Comparison of ENCODE assay signal across 10 cellular contexts in genomic region chr10:133276100-133276434, GRCh38. TPM values are rescaled to one million over a fixed set of nuclear protein-coding genes. Genes with fewer than 3 reads are reported as not detected.
A peak's percentile ranks its signal among the peaks of the same experiment; 100 is the strongest.
DNase-seq lines count a peak whose midpoint lies in the region; ATAC-seq, FAIRE-seq and TF ChIP-seq lines count a peak whose summit lies in the region.
"Had no signal": no experiment of that assay in that cellular context is flagged by ENCODE, and none has a peak within 500 bp of the region (broad histone marks: within the 10 kb centered on the region; RNA-seq: fewer than 3 reads in every experiment).

No MANE protein-coding gene starts in this region.

- no peaks in the 10 kb centered on the region for H3K27me3 Mint-ChIP-seq in activated T-helper 17 cell treated with anti-CD3 and anti-CD28 coated beads, Interleukin-2, amount 50 U/mL, for 72 hours
- no peaks in the 10 kb centered on the region for H3K27me3 Mint-ChIP-seq in memory B cell

- H3K27ac ChIP-seq in liver (ENCODE audit: low read depth in 1 of 2, low read length in 2 of 2), result peak overlapping the region; percentile 35 to 54
- no peak overlapping the region for H3K27ac ChIP-seq in HepG2 (ENCODE audit: extremely low read length, insufficient read depth, low read length)
- no peak overlapping the region for H3K27ac ChIP-seq in urinary bladder (ENCODE audit: low read depth)

- POLR2A ChIA-PET in HepG2 (lab: Yijun Ruan, JAX), result no interaction called here

- peaks cover 9% of the 10 kb centered on the region for H3K4me1 Mint-ChIP-seq in activated T-helper 17 cell treated with anti-CD3 and anti-CD28 coated beads, Interleukin-2, amount 50 U/mL, for 72 hours
- peaks cover 23% of the 10 kb centered on the region for H3K4me1 Mint-ChIP-seq in memory B cell

- peak overlapping the region in 1 of 3 donors; percentile 16 for H3K4me3 ChIP-seq in liver (ENCODE audit: low read depth in 1 of 3, low read length in 3 of 3)
- no peak overlapping the region for H3K4me3 ChIP-seq in HepG2 (replicated peaks in 1 of 3; ENCODE audit: insufficient read depth in 1 of 3, low read depth in 2 of 3, low read length in 3 of 3)
- H3K4me3 ChIP-seq in urinary bladder (ENCODE audit: low read depth, low read length), result peak overlapping the region; percentile 12

- TF ChIP-seq CTCF in liver (IDR thresholded peaks at IDR 0.05; ENCODE audit: low read depth, low read length, missing input control) (no peak), HepG2 (CRISPR knock-in tag; IDR thresholded peaks at IDR 0.05) (no peak)

- in situ Hi-C loops in HepG2 (cut with HindIII; ENCODE audit: extremely low pct_ligation_motif_present, low pct_unique_long_range_greater_than_20kb) (no loop called here), G401 (cut with HindIII; ENCODE audit: low sequenced_read_pairs) (no loop called here)

- intact Hi-C loops in HepG2 (cut with micrococcal nuclease; ENCODE audit: unreplicated experiment), result no loop called here

- no TSS peak for BruUV-seq in HepG2 (replicated peaks; lab: Mats Ljungman, UMichigan)

- no peaks in the 10 kb centered on the region for H3K9me3 Mint-ChIP-seq in activated T-helper 17 cell treated with anti-CD3 and anti-CD28 coated beads, Interleukin-2, amount 50 U/mL, for 72 hours
- H3K9me3 Mint-ChIP-seq in memory B cell, result no peaks in the 10 kb centered on the region

- H4K20me1 ChIP-seq in HepG2 (ENCODE audit: insufficient read depth, low read length), result peaks cover 7% of the 10 kb centered on the region; the same call in 1 of the 2 replicates

- H3K27me3 ChIP-seq in liver (ENCODE audit: control insufficient read depth in 4 of 4, insufficient read depth in 4 of 4, low read length in 3 of 4) (no peaks in the 10 kb centered on the region), HepG2 (ENCODE audit: control insufficient read depth in 1 of 2, insufficient read depth in 2 of 2, low read length in 2 of 2) (peaks cover 0 to 21% of the 10 kb centered on the region in 2 experiments; a peak in 3 of 5 replicates)

- H3K4me1 ChIP-seq in liver (ENCODE audit: control insufficient read depth in 4 of 4, insufficient read depth in 4 of 4, low read length in 3 of 4), result peaks cover 12 to 36% (median 27%) of the 10 kb centered on the region in 4 donors
- H3K4me1 ChIP-seq in HepG2 (ENCODE audit: insufficient read depth, low read length), result peaks cover 23% of the 10 kb centered on the region
- no peaks in the 10 kb centered on the region for H3K4me1 ChIP-seq in urinary bladder (ENCODE audit: insufficient read depth)

- H3K36me3 ChIP-seq in liver (ENCODE audit: control insufficient read depth in 4 of 4, insufficient read depth in 3 of 4, low read depth in 1 of 4, low read length in 3 of 4) (peaks cover 0 to 15% (median 3%) of the 10 kb centered on the region in 4 donors), HepG2 (replicated peaks in 1 of 2; ENCODE audit: control insufficient read depth in 1 of 2, insufficient read depth in 2 of 2, low read length in 2 of 2) (peaks cover 3 to 11% of the 10 kb centered on the region in 2 experiments; a peak in 2 of 5 replicates), urinary bladder (ENCODE audit: insufficient read depth) (peaks cover 3% of the 10 kb centered on the region)

- 62% methylated on average over 6 of the region's 6 CpGs for WGBS in liver
- WGBS in HepG2 (ENCODE audit: low lambda C conversion rate), result 86% methylated on average over 1 of the region's 6 CpGs
- WGBS in urinary bladder, result 21% methylated on average over 6 of the region's 6 CpGs

- H3K36me3 Mint-ChIP-seq in activated T-helper 17 cell treated with anti-CD3 and anti-CD28 coated beads, Interleukin-2, amount 50 U/mL, for 72 hours (ENCODE audit: low read depth), result peaks cover 49% of the 10 kb centered on the region
- H3K36me3 Mint-ChIP-seq in memory B cell, result peaks cover 10% of the 10 kb centered on the region

- H3K9ac ChIP-seq in liver (ENCODE audit: low read depth in 1 of 2, low read length in 2 of 2) (peak overlapping the region in 1 of 2 donors; percentile 53), HepG2 (ENCODE audit: insufficient read depth, low read depth, low read length) (no peak overlapping the region)

- no peak for FAIRE-seq in HepG2 (lab: Jason Lieb, UNC)
- FAIRE-seq in frontal cortex (lab: Jason Lieb, UNC), result no peak

- H3K79me2 ChIP-seq in HepG2 (ENCODE audit: insufficient read depth, low read length), result no peaks in the 10 kb centered on the region

- no peak for DNase-seq in HepG2 (ENCODE audit: low spot score)
- no peak for DNase-seq in memory B cell (ENCODE audit: low spot score in 2 of 2)
- no peak for DNase-seq in G401 (ENCODE audit: low spot score)
- no peak for DNase-seq in frontal cortex (ENCODE audit: low spot score in 2 of 2)
- DNase-seq in mucosa of gallbladder (ENCODE audit: low spot score), result no peak
- DNase-seq: NCI-H2029 had no signal

- H3K9me3 ChIP-seq in liver (ENCODE audit: control insufficient read depth in 4 of 4, low read length in 3 of 4) (no peaks in the 10 kb centered on the region), HepG2 (ENCODE audit: low read length) (no peaks in the 10 kb centered on the region)

- no peak for ATAC-seq in HepG2
- no peak for ATAC-seq in activated T-helper 17 cell treated with anti-CD3 and anti-CD28 coated beads, Interleukin-2, amount 50 U/mL, for 72 hours (replicated peaks)
- ATAC-seq in memory B cell (ENCODE audit: low read depth), result no peak

- H2AFZ ChIP-seq in HepG2 (ENCODE audit: low read length), result no peak overlapping the region

- H3K4me3 Mint-ChIP-seq in activated T-helper 17 cell treated with anti-CD3 and anti-CD28 coated beads, Interleukin-2, amount 50 U/mL, for 72 hours, result peak overlapping the region; percentile 90
- H3K4me3 Mint-ChIP-seq in memory B cell, result peak overlapping the region; percentile 90

- TF ChIP-seq RAD21 in liver (IDR thresholded peaks at IDR 0.05), result no peak
- TF ChIP-seq RAD21 in HepG2 (CRISPR knock-in tag; IDR thresholded peaks at IDR 0.05), result no peak

- H3K27ac Mint-ChIP-seq in activated T-helper 17 cell treated with anti-CD3 and anti-CD28 coated beads, Interleukin-2, amount 50 U/mL, for 72 hours, result peak overlapping the region; percentile 91
- H3K27ac Mint-ChIP-seq in memory B cell, result peak overlapping the region; percentile 97

- no peak overlapping the region for H3K4me2 ChIP-seq in HepG2 (ENCODE audit: low read depth, low read length)

- TF ChIP-seq EP300 in HepG2 (IDR thresholded peaks at IDR 0.05; ENCODE audit: low read depth in 2 of 2, low read length in 2 of 2), result no peak
- no peak for TF ChIP-seq EP300 in HepG2 (CRISPR knock-in tag; IDR thresholded peaks at IDR 0.05; ENCODE audit: borderline replicate concordance)

- CTCF ChIA-PET in HepG2 (lab: Yijun Ruan, JAX; ENCODE audit: low intra/inter-chr PET ratio, low total read pairs), result no interaction called here

- TF ChIP-seq POLR2A in HepG2 (IDR thresholded peaks at IDR 0.05; ENCODE audit: insufficient read depth in 1 of 2, low read depth in 2 of 2, low read length in 2 of 2), result no peak

RNA-seq across cellular contexts. Expression of gene ADAM8, which starts 0.6 kb away (rescaled TPM):
- total RNA-seq in liver (1 to 10 TPM; 5.4 to 6.9 TPM), HepG2 (2016; rRNA removed; fragmentation: Illumina TruSeq; extraction: Trizol) (0.07 and 0.93 TPM in 2 replicates), urinary bladder (3.0 TPM), frontal cortex (1.2 TPM), mucosa of gallbladder (12.7 TPM)
- polyA plus RNA-seq in liver (1 to 10 TPM; 1.3 to 2.0 TPM), HepG2 (2011; rRNA removed) (0.24 and 0.65 TPM in 2 replicates), urinary bladder (5.7 TPM)
- total RNA-seq in HepG2 (2016; cell fraction: cytosol; rRNA removed; fragmentation: Illumina TruSeq; extraction: Trizol; ENCODE audit: low read depth), result not detected in 2 replicates
- 0.37 TPM in 1 of 2 replicates, not detected in the other for total RNA-seq in HepG2 (2016; cell fraction: insoluble cytoplasmic fraction; rRNA removed; fragmentation: Illumina TruSeq; extraction: Trizol)
- 0.06 TPM in 1 of 2 replicates, not detected in the other for total RNA-seq in HepG2 (2016; cell fraction: membrane; rRNA removed; fragmentation: Illumina TruSeq; extraction: Trizol)
- 0.34 and 0.50 TPM in 2 replicates for total RNA-seq in HepG2 (2016; cell fraction: nucleus; rRNA removed; fragmentation: Illumina TruSeq; extraction: Trizol)
- 0.04 and 0.11 TPM in 2 replicates for polyA plus RNA-seq in HepG2 (2011; cell fraction: cytosol; rRNA removed)
- 4.2 and 6.4 TPM in 2 replicates for polyA plus RNA-seq in HepG2 (2011; cell fraction: nucleus; rRNA removed)
- 0.08 and 0.77 TPM in 2 replicates for polyA plus RNA-seq in HepG2 (2012)
- polyA plus RNA-seq in HepG2 (2016; cell fraction: cytosol; fragmentation: Illumina TruSeq; extraction: Trizol; ENCODE audit: low read depth), result not detected in 2 replicates
- polyA plus RNA-seq in HepG2 (2016; cell fraction: insoluble cytoplasmic fraction; fragmentation: Illumina TruSeq; extraction: Trizol; ENCODE audit: low read depth), result not detected in 2 replicates
- 0.06 TPM in 1 of 2 replicates, not detected in the other for polyA plus RNA-seq in HepG2 (2016; cell fraction: membrane; fragmentation: Illumina TruSeq; extraction: Trizol; ENCODE audit: low read depth)
- 0.60 and 0.63 TPM in 2 replicates for polyA plus RNA-seq in HepG2 (2016; cell fraction: nucleus; fragmentation: Illumina TruSeq; extraction: Trizol; ENCODE audit: insufficient read depth, low read depth)
- 0.06 and 2.8 TPM in 2 replicates for polyA minus RNA-seq in HepG2 (2011; rRNA and poly(A)+ RNA removed; ENCODE audit: low replicate concordance)
- not detected in 2 replicates for polyA minus RNA-seq in HepG2 (2011; cell fraction: cytosol; rRNA and poly(A)+ RNA removed)
- 1.6 and 1.7 TPM in 2 replicates for polyA minus RNA-seq in HepG2 (2011; cell fraction: nucleus; rRNA and poly(A)+ RNA removed)
- 100 to 1,000 TPM in 1 of 2 donors, 10 to 100 TPM in 1; 83.7 to 336 TPM for total RNA-seq in activated T-helper 17 cell treated with anti-CD3 and anti-CD28 coated beads, Interleukin-2, amount 50 U/mL, for 72 hours
- total RNA-seq in G401 (2014; rRNA removed; shearing (Covaris generic)), result 0.68 and 12.7 TPM in 2 replicates

RNA-seq across cellular contexts. Expression of gene TUBGCP2, which starts 32.6 kb away (rescaled TPM):
- 10 to 100 TPM; 29.6 to 32.4 TPM for total RNA-seq in liver
- 10 to 100 TPM; 18.8 to 25.6 TPM for polyA plus RNA-seq in liver
- total RNA-seq in HepG2 (2016; rRNA removed; fragmentation: Illumina TruSeq; extraction: Trizol), result 34.5 and 44.1 TPM in 2 replicates
- total RNA-seq in HepG2 (2016; cell fraction: cytosol; rRNA removed; fragmentation: Illumina TruSeq; extraction: Trizol; ENCODE audit: low read depth), result 7.2 and 8.9 TPM in 2 replicates
- 37.9 and 41.1 TPM in 2 replicates for total RNA-seq in HepG2 (2016; cell fraction: insoluble cytoplasmic fraction; rRNA removed; fragmentation: Illumina TruSeq; extraction: Trizol)
- 17.0 and 24.0 TPM in 2 replicates for total RNA-seq in HepG2 (2016; cell fraction: membrane; rRNA removed; fragmentation: Illumina TruSeq; extraction: Trizol)
- total RNA-seq in HepG2 (2016; cell fraction: nucleus; rRNA removed; fragmentation: Illumina TruSeq; extraction: Trizol), result 16.5 and 20.7 TPM in 2 replicates
- 21.3 and 22.6 TPM in 2 replicates for polyA plus RNA-seq in HepG2 (2011; rRNA removed)
- polyA plus RNA-seq in HepG2 (2011; cell fraction: cytosol; rRNA removed), result 14.3 and 19.4 TPM in 2 replicates
- 51.6 and 62.8 TPM in 2 replicates for polyA plus RNA-seq in HepG2 (2011; cell fraction: nucleus; rRNA removed)
- 17.9 and 24.1 TPM in 2 replicates for polyA plus RNA-seq in HepG2 (2012)
- 4.7 and 4.8 TPM in 2 replicates for polyA plus RNA-seq in HepG2 (2016; cell fraction: cytosol; fragmentation: Illumina TruSeq; extraction: Trizol; ENCODE audit: low read depth)
- 34.0 and 36.8 TPM in 2 replicates for polyA plus RNA-seq in HepG2 (2016; cell fraction: insoluble cytoplasmic fraction; fragmentation: Illumina TruSeq; extraction: Trizol; ENCODE audit: low read depth)
- polyA plus RNA-seq in HepG2 (2016; cell fraction: membrane; fragmentation: Illumina TruSeq; extraction: Trizol; ENCODE audit: low read depth), result 8.5 and 11.7 TPM in 2 replicates
- polyA plus RNA-seq in HepG2 (2016; cell fraction: nucleus; fragmentation: Illumina TruSeq; extraction: Trizol; ENCODE audit: insufficient read depth, low read depth), result 51.1 and 52.9 TPM in 2 replicates
- polyA minus RNA-seq in HepG2 (2011; rRNA and poly(A)+ RNA removed; ENCODE audit: low replicate concordance), result 49.0 and 64.6 TPM in 2 replicates
- 16.4 and 17.1 TPM in 2 replicates for polyA minus RNA-seq in HepG2 (2011; cell fraction: cytosol; rRNA and poly(A)+ RNA removed)
- 29.6 and 40.8 TPM in 2 replicates for polyA minus RNA-seq in HepG2 (2011; cell fraction: nucleus; rRNA and poly(A)+ RNA removed)
- total RNA-seq in activated T-helper 17 cell treated with anti-CD3 and anti-CD28 coated beads, Interleukin-2, amount 50 U/mL, for 72 hours, result 10 to 100 TPM; 47.8 to 55.8 TPM
- 27.8 TPM for total RNA-seq in urinary bladder
- 35.6 TPM for polyA plus RNA-seq in urinary bladder
- 71.4 and 73.3 TPM in 2 replicates for total RNA-seq in G401 (2014; rRNA removed; shearing (Covaris generic))
- total RNA-seq in frontal cortex, result 44.8 TPM
- total RNA-seq in mucosa of gallbladder, result 56.9 TPM

RNA-seq across cellular contexts. Expression of gene ZNF511, which starts 32.6 kb away (rescaled TPM):
- total RNA-seq in liver, result 10 to 100 TPM; 13.7 to 31.3 TPM
- polyA plus RNA-seq in liver, result 10 to 100 TPM; 17.0 to 31.8 TPM
- 53.4 and 66.4 TPM in 2 replicates for total RNA-seq in HepG2 (2016; rRNA removed; fragmentation: Illumina TruSeq; extraction: Trizol)
- total RNA-seq in HepG2 (2016; cell fraction: cytosol; rRNA removed; fragmentation: Illumina TruSeq; extraction: Trizol; ENCODE audit: low read depth), result 127 and 151 TPM in 2 replicates
- 45.9 and 63.3 TPM in 2 replicates for total RNA-seq in HepG2 (2016; cell fraction: insoluble cytoplasmic fraction; rRNA removed; fragmentation: Illumina TruSeq; extraction: Trizol)
- 118 and 128 TPM in 2 replicates for total RNA-seq in HepG2 (2016; cell fraction: membrane; rRNA removed; fragmentation: Illumina TruSeq; extraction: Trizol)
- total RNA-seq in HepG2 (2016; cell fraction: nucleus; rRNA removed; fragmentation: Illumina TruSeq; extraction: Trizol), result 24.0 and 36.2 TPM in 2 replicates
- 35.6 and 37.0 TPM in 2 replicates for polyA plus RNA-seq in HepG2 (2011; rRNA removed)
- 27.9 and 34.4 TPM in 2 replicates for polyA plus RNA-seq in HepG2 (2011; cell fraction: cytosol; rRNA removed)
- 40.1 and 48.7 TPM in 2 replicates for polyA plus RNA-seq in HepG2 (2011; cell fraction: nucleus; rRNA removed)
- 30.0 and 30.3 TPM in 2 replicates for polyA plus RNA-seq in HepG2 (2012)
- polyA plus RNA-seq in HepG2 (2016; cell fraction: cytosol; fragmentation: Illumina TruSeq; extraction: Trizol; ENCODE audit: low read depth), result 150 and 156 TPM in 2 replicates
- 57.9 and 63.8 TPM in 2 replicates for polyA plus RNA-seq in HepG2 (2016; cell fraction: insoluble cytoplasmic fraction; fragmentation: Illumina TruSeq; extraction: Trizol; ENCODE audit: low read depth)
- polyA plus RNA-seq in HepG2 (2016; cell fraction: membrane; fragmentation: Illumina TruSeq; extraction: Trizol; ENCODE audit: low read depth), result 121 and 129 TPM in 2 replicates
- polyA plus RNA-seq in HepG2 (2016; cell fraction: nucleus; fragmentation: Illumina TruSeq; extraction: Trizol; ENCODE audit: insufficient read depth, low read depth), result 62.1 and 62.9 TPM in 2 replicates
- polyA minus RNA-seq in HepG2 (2011; rRNA and poly(A)+ RNA removed; ENCODE audit: low replicate concordance), result 48.5 and 63.6 TPM in 2 replicates
- polyA minus RNA-seq in HepG2 (2011; cell fraction: cytosol; rRNA and poly(A)+ RNA removed), result 11.6 and 21.1 TPM in 2 replicates
- 13.3 and 16.2 TPM in 2 replicates for polyA minus RNA-seq in HepG2 (2011; cell fraction: nucleus; rRNA and poly(A)+ RNA removed)
- total RNA-seq in activated T-helper 17 cell treated with anti-CD3 and anti-CD28 coated beads, Interleukin-2, amount 50 U/mL, for 72 hours, result 10 to 100 TPM; 52.8 to 74.2 TPM
- total RNA-seq in urinary bladder, result 24.1 TPM
- polyA plus RNA-seq in urinary bladder, result 41.5 TPM
- 60.7 and 97.4 TPM in 2 replicates for total RNA-seq in G401 (2014; rRNA removed; shearing (Covaris generic))
- total RNA-seq in frontal cortex, result 7.3 TPM
- 35.9 TPM for total RNA-seq in mucosa of gallbladder

RNA-seq across cellular contexts. Expression of gene VENTX, which starts 38.4 kb away (rescaled TPM):
- total RNA-seq in liver, result under 1 TPM; 0.05 to 0.25 TPM
- polyA plus RNA-seq in liver, result under 1 TPM; 0.06 to 0.13 TPM
- total RNA-seq in HepG2 (2016; rRNA removed; fragmentation: Illumina TruSeq; extraction: Trizol), result not detected in 2 replicates
- total RNA-seq in HepG2 (2016; cell fraction: cytosol; rRNA removed; fragmentation: Illumina TruSeq; extraction: Trizol; ENCODE audit: low read depth), result not detected in 2 replicates
- total RNA-seq in HepG2 (2016; cell fraction: insoluble cytoplasmic fraction; rRNA removed; fragmentation: Illumina TruSeq; extraction: Trizol), result not detected in 2 replicates
- not detected in 2 replicates for total RNA-seq in HepG2 (2016; cell fraction: membrane; rRNA removed; fragmentation: Illumina TruSeq; extraction: Trizol)
- total RNA-seq in HepG2 (2016; cell fraction: nucleus; rRNA removed; fragmentation: Illumina TruSeq; extraction: Trizol), result not detected in 2 replicates
- polyA plus RNA-seq in HepG2 (2011; rRNA removed), result not detected in 2 replicates
- polyA plus RNA-seq in HepG2 (2011; cell fraction: cytosol; rRNA removed), result not detected in 2 replicates
- not detected in 2 replicates for polyA plus RNA-seq in HepG2 (2011; cell fraction: nucleus; rRNA removed)
- not detected in 2 replicates for polyA plus RNA-seq in HepG2 (2012)
- not detected in 2 replicates for polyA plus RNA-seq in HepG2 (2016; cell fraction: cytosol; fragmentation: Illumina TruSeq; extraction: Trizol; ENCODE audit: low read depth)
- polyA plus RNA-seq in HepG2 (2016; cell fraction: insoluble cytoplasmic fraction; fragmentation: Illumina TruSeq; extraction: Trizol; ENCODE audit: low read depth), result not detected in 2 replicates
- polyA plus RNA-seq in HepG2 (2016; cell fraction: membrane; fragmentation: Illumina TruSeq; extraction: Trizol; ENCODE audit: low read depth), result not detected in 2 replicates
- not detected in 2 replicates for polyA plus RNA-seq in HepG2 (2016; cell fraction: nucleus; fragmentation: Illumina TruSeq; extraction: Trizol; ENCODE audit: insufficient read depth, low read depth)
- polyA minus RNA-seq in HepG2 (2011; rRNA and poly(A)+ RNA removed; ENCODE audit: low replicate concordance), result not detected in 2 replicates
- polyA minus RNA-seq in HepG2 (2011; cell fraction: cytosol; rRNA and poly(A)+ RNA removed), result not detected in 2 replicates
- polyA minus RNA-seq in HepG2 (2011; cell fraction: nucleus; rRNA and poly(A)+ RNA removed), result not detected in 2 replicates
- total RNA-seq in activated T-helper 17 cell treated with anti-CD3 and anti-CD28 coated beads, Interleukin-2, amount 50 U/mL, for 72 hours, result under 1 TPM in 1 of 2 donors, not detected in 1; 0.21 TPM
- not detected for total RNA-seq in urinary bladder
- 1.3 TPM for polyA plus RNA-seq in urinary bladder
- 0.12 TPM in 1 of 2 replicates, not detected in the other for total RNA-seq in G401 (2014; rRNA removed; shearing (Covaris generic))
- total RNA-seq in frontal cortex, result not detected
- total RNA-seq in mucosa of gallbladder, result 2.7 TPM
- total RNA-seq: T-helper 1 cell treated with Interleukin-12 subunit alpha and Interleukin-12 subunit beta and Interleukin-4 antibody, amounts not matched to agents 30 ng/mL and 1 ng/mL, for 36 hours had no signal

RNA-seq across cellular contexts. Expression of gene UTF1, which starts 46.0 kb away (rescaled TPM):
- total RNA-seq in liver (not detected), HepG2 (2016; rRNA removed; fragmentation: Illumina TruSeq; extraction: Trizol) (not detected in 2 replicates), urinary bladder (not detected), frontal cortex (not detected), mucosa of gallbladder (not detected)
- polyA plus RNA-seq in liver (not detected), HepG2 (2011; rRNA removed) (not detected in 2 replicates), urinary bladder (not detected)
- not detected in 2 replicates for total RNA-seq in HepG2 (2016; cell fraction: cytosol; rRNA removed; fragmentation: Illumina TruSeq; extraction: Trizol; ENCODE audit: low read depth)
- total RNA-seq in HepG2 (2016; cell fraction: insoluble cytoplasmic fraction; rRNA removed; fragmentation: Illumina TruSeq; extraction: Trizol), result not detected in 2 replicates
- not detected in 2 replicates for total RNA-seq in HepG2 (2016; cell fraction: membrane; rRNA removed; fragmentation: Illumina TruSeq; extraction: Trizol)
- not detected in 2 replicates for total RNA-seq in HepG2 (2016; cell fraction: nucleus; rRNA removed; fragmentation: Illumina TruSeq; extraction: Trizol)
- not detected in 2 replicates for polyA plus RNA-seq in HepG2 (2011; cell fraction: cytosol; rRNA removed)
- polyA plus RNA-seq in HepG2 (2011; cell fraction: nucleus; rRNA removed), result not detected in 2 replicates
- not detected in 2 replicates for polyA plus RNA-seq in HepG2 (2012)
- not detected in 2 replicates for polyA plus RNA-seq in HepG2 (2016; cell fraction: cytosol; fragmentation: Illumina TruSeq; extraction: Trizol; ENCODE audit: low read depth)
- polyA plus RNA-seq in HepG2 (2016; cell fraction: insoluble cytoplasmic fraction; fragmentation: Illumina TruSeq; extraction: Trizol; ENCODE audit: low read depth), result not detected in 2 replicates
- not detected in 2 replicates for polyA plus RNA-seq in HepG2 (2016; cell fraction: membrane; fragmentation: Illumina TruSeq; extraction: Trizol; ENCODE audit: low read depth)
- polyA plus RNA-seq in HepG2 (2016; cell fraction: nucleus; fragmentation: Illumina TruSeq; extraction: Trizol; ENCODE audit: insufficient read depth, low read depth), result not detected in 2 replicates
- polyA minus RNA-seq in HepG2 (2011; rRNA and poly(A)+ RNA removed; ENCODE audit: low replicate concordance), result not detected in 2 replicates
- not detected in 2 replicates for polyA minus RNA-seq in HepG2 (2011; cell fraction: cytosol; rRNA and poly(A)+ RNA removed)
- not detected in 2 replicates for polyA minus RNA-seq in HepG2 (2011; cell fraction: nucleus; rRNA and poly(A)+ RNA removed)
- total RNA-seq in activated T-helper 17 cell treated with anti-CD3 and anti-CD28 coated beads, Interleukin-2, amount 50 U/mL, for 72 hours, result not detected
- total RNA-seq in G401 (2014; rRNA removed; shearing (Covaris generic)), result not detected in 2 replicates
- total RNA-seq: T-helper 1 cell treated with Interleukin-12 subunit alpha and Interleukin-12 subunit beta and Interleukin-4 antibody, amounts not matched to agents 30 ng/mL and 1 ng/mL, for 36 hours had no signal

Comparison
In these comparisons a context has a peak if more than half of its experiments do, and no peak if none do; other contexts are left out.
1. H3K27ac ChIP-seq: peak in liver (2 of 2); none in HepG2 (single experiment) and urinary bladder (single experiment).